ENCODE assay signal across 19 cellular contexts in the genomic region with DNA sequence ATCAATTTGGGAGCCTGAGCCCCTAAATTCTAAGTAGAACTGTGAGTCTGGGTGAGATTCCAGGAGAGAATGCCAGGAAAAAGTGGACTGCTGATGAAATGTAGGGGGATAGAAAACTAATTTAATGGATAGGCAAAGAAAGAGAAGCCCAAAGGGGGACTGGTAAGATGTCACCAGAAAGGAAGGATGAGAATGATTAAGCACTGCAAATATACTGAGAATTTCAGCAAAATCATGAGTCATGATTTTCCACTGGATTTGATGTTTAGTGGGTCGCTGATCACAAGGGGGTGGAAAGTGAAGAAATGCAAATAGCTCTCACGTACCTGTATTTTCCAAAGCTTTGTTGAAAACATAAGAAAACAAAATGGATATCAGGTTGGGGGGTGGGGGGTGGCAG.
A peak's percentile ranks its signal among the peaks of the same experiment; 100 is the strongest.
DNase-seq lines count a peak whose midpoint lies in the region; ATAC-seq and TF ChIP-seq lines count a peak whose summit lies in the region.
"Had no signal": no experiment of that assay in that cellular context is flagged by ENCODE, and none has a peak within 500 bp of the region (broad histone marks: within the 10 kb centered on the region; RNA-seq: fewer than 3 reads in every experiment).

No MANE protein-coding gene starts in this region.

- no peak overlapping the region for H3K4me3 Mint-ChIP-seq in activated T-cell treated with anti-CD3 and anti-CD28 coated beads, Interleukin-2, amount 50 U/mL, for 72 hours
- H3K4me3 Mint-ChIP-seq: endodermal cell, neural crest cell had no signal

- ATAC-seq in activated T-cell treated with anti-CD3 and anti-CD28 coated beads, Interleukin-2, amount 50 U/mL, for 72 hours (replicated peaks in 1 of 2), result no peak
- peak; percentile 19 for ATAC-seq in stimulated activated naive CD8-positive, alpha-beta T cell treated with anti-CD3 and anti-CD28 coated beads, Interleukin-15, Interleukin-2, amounts not matched to agents 100 U/mL and 50 U/mL, for 24 hours
- ATAC-seq in HG03097 (IDR thresholded peaks at IDR 0.05; ENCODE audit: low FRiP score, unreplicated experiment), result no peak

- no peak for TF ChIP-seq CTCF in cardiac fibroblast (IDR thresholded peaks at IDR 0.05; ENCODE audit: low read depth, low read length)

- peak overlapping the region; percentile 28 for H3K27ac Mint-ChIP-seq in activated T-cell treated with anti-CD3 and anti-CD28 coated beads, Interleukin-2, amount 50 U/mL, for 72 hours
- H3K27ac Mint-ChIP-seq: endodermal cell had no signal

- peaks cover 24% of the 10 kb centered on the region for H3K4me1 Mint-ChIP-seq in activated T-cell treated with anti-CD3 and anti-CD28 coated beads, Interleukin-2, amount 50 U/mL, for 72 hours (ENCODE audit: low read depth)

- peaks cover 0 to 8% of the 10 kb centered on the region in 2 donors for H3K36me3 Mint-ChIP-seq in activated T-cell treated with anti-CD3 and anti-CD28 coated beads, Interleukin-2, amount 50 U/mL, for 72 hours (ENCODE audit: insufficient read depth in 2 of 2)

- peaks cover 1 to 6% of the 10 kb centered on the region in 2 donors for H3K9me3 Mint-ChIP-seq in activated T-cell treated with anti-CD3 and anti-CD28 coated beads, Interleukin-2, amount 50 U/mL, for 72 hours
- H3K9me3 Mint-ChIP-seq: endodermal cell had no signal

- DNase-seq in activated T-cell treated with anti-CD3 and anti-CD28 coated beads, Interleukin-2, amount 50 U/mL, for 72 hours, result no peak
- DNase-seq in activated T-cell treated with anti-CD3 and anti-CD28 coated beads, Interleukin-2, amount 50 U/mL, for 1 hour, result no peak
- DNase-seq in OCI-M1 (lab: John Stamatoyannopoulos, UW), result peak; percentile 23
- DNase-seq in cardiac fibroblast (ENCODE audit: low read depth in 2 of 2), result peak; percentile 14 to 64
- DNase-seq in stimulated activated naive CD8-positive, alpha-beta T cell treated with anti-CD3 and anti-CD28 coated beads, Interleukin-15, Interleukin-2, amounts not matched to agents 100 U/mL and 50 U/mL, for 24 hours, result no peak
- DNase-seq in NCI-H774 (lab: John Stamatoyannopoulos, UW), result no peak
- DNase-seq in HUDEP-2 (lab: John Stamatoyannopoulos, UW; ENCODE audit: unreplicated experiment in 76 of 76), result no peak
- DNase-seq: activated CD8-positive, alpha-beta memory T cell treated with anti-CD3 and anti-CD28 coated beads for 24 hours; Calu3; endodermal cell; mesendoderm; NCI-H1417 treated with DMSO at 0.1 percent for 48 hours; NCI-H226; stimulated activated CD4-positive, alpha-beta T cell treated with anti-CD3 and anti-CD28 coated beads, Interleukin-1b, Interleukin-23, amount 100 ng/mL, for 48 hours; transverse colon had no signal

- H3K27me3 Mint-ChIP-seq in activated T-cell treated with anti-CD3 and anti-CD28 coated beads, Interleukin-2, amount 50 U/mL, for 72 hours (ENCODE audit: low read depth), result no peaks in the 10 kb centered on the region

- H3K4me3 ChIP-seq in cardiac fibroblast (replicated peaks in 1 of 2; ENCODE audit: low read depth in 2 of 2, low read length in 2 of 2), result no peak overlapping the region
- H3K4me3 ChIP-seq: right atrium auricular region, SK-N-MC, transverse colon had no signal

Comparison
In these comparisons a context has a peak if more than half of its experiments do, and no peak if none do; other contexts are left out.
1. DNase-seq: peak in OCI-M1 (single experiment) and cardiac fibroblast (2 of 2); none in activated T-cell treated with anti-CD3 and anti-CD28 coated beads, Interleukin-2, amount 50 U/mL, for 72 hours (0 of 2), activated T-cell treated with anti-CD3 and anti-CD28 coated beads, Interleukin-2, amount 50 U/mL, for 1 hour (single experiment), stimulated activated naive CD8-positive, alpha-beta T cell treated with anti-CD3 and anti-CD28 coated beads, Interleukin-15, Interleukin-2, amounts not matched to agents 100 U/mL and 50 U/mL, for 24 hours (single experiment), NCI-H774 (single experiment) and HUDEP-2 (0 of 76).